Comparison of ENCODE assay signal across 2 cellular contexts in the genomic region with DNA sequence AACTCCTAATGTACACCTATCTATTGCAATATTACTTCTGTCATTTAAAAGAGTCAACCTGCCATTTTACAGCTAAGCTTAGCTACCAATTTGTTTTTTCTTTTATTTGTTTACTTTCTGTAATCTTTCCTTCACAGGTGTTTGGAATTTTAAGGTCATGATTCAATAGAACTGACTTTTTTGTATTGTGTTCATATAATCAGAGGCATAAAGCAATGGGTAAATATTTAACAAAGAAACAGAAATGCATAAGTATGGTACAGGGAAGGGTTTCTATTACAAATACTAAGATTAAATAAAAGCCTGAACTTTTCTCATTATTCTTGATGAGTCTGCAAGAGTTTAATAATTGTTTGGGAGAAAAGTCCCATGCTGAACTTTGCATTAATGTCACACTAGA.
TF ChIP-seq lines count a peak whose summit lies in the region.

No MANE protein-coding gene starts in this region.

TF ChIP-seq in K562, 482 proteins besides CTCF, POLR2A, EP300 and RAD21:
- TF ChIP-seq C11orf30 (IDR thresholded peaks at IDR 0.05; ENCODE audit: low read depth) = 0 out of 2 replicates have a peak, but pooled peaks have one; percentile 14
- no peak for TF ChIP-seq ELF2 (CRISPR knock-in tag; IDR thresholded peaks at IDR 0.05)

TF ChIP-seq in HepG2, 621 proteins besides CTCF, POLR2A, EP300 and RAD21:
- TF ChIP-seq NR2F6 (IDR thresholded peaks at IDR 0.05) (no peak), NR2F6 (CRISPR knock-in tag; IDR thresholded peaks at IDR 0.05) (no peak), ZNF709 (CRISPR knock-in tag; IDR thresholded peaks at IDR 0.05) (no peak), NR2F1 (CRISPR knock-in tag; IDR thresholded peaks at IDR 0.05) (no peak), SP2 (CRISPR knock-in tag; IDR thresholded peaks at IDR 0.05) (no peak), GABPB1 (CRISPR knock-in tag; IDR thresholded peaks at IDR 0.05) (no peak), ZNF790 (CRISPR knock-in tag; IDR thresholded peaks at IDR 0.05; ENCODE audit: borderline replicate concordance) (no peak), SP140L (CRISPR knock-in tag; IDR thresholded peaks at IDR 0.05; ENCODE audit: borderline replicate concordance) (no peak)
